Comparison of ENCODE assay signal across 15 cellular contexts in the genomic region with DNA sequence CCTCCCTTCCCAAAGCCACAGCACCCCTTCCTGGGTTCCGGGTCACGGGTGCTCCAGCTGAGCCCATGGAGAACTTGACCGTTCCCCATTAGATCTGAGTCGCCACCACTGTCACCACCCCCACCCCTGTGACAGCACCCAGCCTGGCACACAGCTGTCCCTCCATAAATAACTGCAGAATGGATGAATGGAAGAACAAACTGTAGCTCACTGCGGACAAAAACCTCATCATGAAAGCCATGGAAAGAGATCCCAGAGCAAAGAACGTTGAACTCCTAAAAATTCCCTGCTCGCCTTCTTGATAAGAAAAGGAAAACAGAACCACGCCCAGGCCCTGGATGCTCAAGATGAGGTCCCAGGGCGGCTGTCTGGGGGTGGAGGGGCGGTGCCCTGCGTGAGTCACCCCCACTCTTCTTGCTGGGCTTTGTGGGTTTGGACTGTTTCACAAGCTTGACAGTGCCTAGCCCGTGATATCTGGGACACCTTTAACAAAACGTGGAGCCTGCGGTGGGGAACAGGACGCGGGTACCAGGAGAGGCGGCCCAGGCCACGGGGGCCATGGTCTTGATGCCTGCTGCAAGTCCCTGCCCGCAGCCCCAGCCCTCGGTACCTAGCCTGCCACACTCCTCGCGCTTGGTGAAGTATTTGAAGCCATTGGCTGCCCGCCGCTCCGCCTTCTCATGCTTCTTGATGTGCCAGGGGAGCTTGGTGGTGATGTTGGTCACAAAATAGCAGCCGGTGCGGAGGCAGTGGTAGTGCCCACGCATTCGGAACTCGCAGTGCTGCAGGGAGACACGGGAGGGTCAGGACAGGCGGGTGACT.
DNase-seq lines count a peak whose midpoint lies in the region; ATAC-seq and TF ChIP-seq lines count a peak whose summit lies in the region.
"Had no signal": no experiment of that assay in that cellular context is flagged by ENCODE, and none has a peak within 500 bp of the region (broad histone marks: within the 10 kb centered on the region; RNA-seq: fewer than 3 reads in every experiment).

No MANE protein-coding gene starts in this region.

- TF ChIP-seq CTCF in RWPE1 (conservative IDR thresholded peaks at IDR 0.05; ENCODE audit: low read depth) (no peak), fibroblast of villous mesenchyme (IDR thresholded peaks at IDR 0.05; ENCODE audit: insufficient read depth, low read depth, low read length) (no peak), coronary artery (IDR thresholded peaks at IDR 0.05) (no peak)

- H3K4me1 Mint-ChIP-seq in T-cell: no peaks in the 10 kb centered on the region

- no peaks in the 10 kb centered on the region for H3K27me3 Mint-ChIP-seq in T-cell

- H3K4me3 ChIP-seq in fibroblast of villous mesenchyme (ENCODE audit: low read depth, low read length) (no peak overlapping the region), coronary artery (no peak overlapping the region)
- H3K4me3 ChIP-seq: ascending aorta, thyroid gland had no signal

- H3K9me3 Mint-ChIP-seq in activated naive CD4-positive, alpha-beta T cell treated with anti-CD3 and anti-CD28 coated beads, Interleukin-2, amount 50 U/mL, for 72 hours: no peaks in the 10 kb centered on the region
- no peaks in the 10 kb centered on the region for H3K9me3 Mint-ChIP-seq in T-cell
- H3K9me3 Mint-ChIP-seq: mesothelial cell of epicardium had no signal

- POLR2A ChIA-PET in RWPE1 (lab: Yijun Ruan, JAX; ENCODE audit: low non-redundant PET): no interaction called here
- POLR2A ChIA-PET in T-cell (lab: Charles Lee): interaction anchor here in 1 of 2 donors (0.5 kb wide), 1 partner anchor 17 kb away, joined by 4 read pairs; no protein-coding TSS in a partner anchor

- CTCF ChIA-PET in RWPE1 (lab: Yijun Ruan, JAX) (interaction anchor here (0.6 to 0.7 kb wide), 4 partner anchors 20 to 320 kb away, joined by 3 read pairs; no protein-coding TSS in a partner anchor), T-cell (lab: Charles Lee) (no interaction called here)

- ATAC-seq in activated naive CD4-positive, alpha-beta T cell treated with anti-CD3 and anti-CD28 coated beads, Interleukin-2, amount 50 U/mL, for 72 hours: no peak
- no peak for ATAC-seq in T-cell (replicated peaks in 1 of 4)
- ATAC-seq: HepG2 had no signal

- no peak overlapping the region for H3K27ac Mint-ChIP-seq in activated naive CD4-positive, alpha-beta T cell treated with anti-CD3 and anti-CD28 coated beads, Interleukin-2, amount 50 U/mL, for 72 hours
- H3K27ac Mint-ChIP-seq in T-cell: no peak overlapping the region
- H3K27ac Mint-ChIP-seq: mesothelial cell of epicardium had no signal

- H3K27ac ChIP-seq in RWPE1 (peak overlapping the region; percentile 83), coronary artery (no peak overlapping the region)
- H3K27ac ChIP-seq: ascending aorta, thyroid gland had no signal

- peak; percentile 21 for DNase-seq in activated naive CD4-positive, alpha-beta T cell treated with Interleukin-2 at 50 U/mL for 16 hours
- DNase-seq in activated naive CD4-positive, alpha-beta T cell treated with anti-CD3 and anti-CD28 coated beads, Interleukin-2, amount 50 U/mL, for 72 hours (ENCODE audit: low spot score in 2 of 2): no peak
- DNase-seq in RWPE1 (ENCODE audit: low spot score) (peak; percentile 88), fibroblast of villous mesenchyme (ENCODE audit: low read depth) (peak; percentile 26), superior temporal gyrus (ENCODE audit: extremely low spot score) (peak; percentile 38), T-cell (no peak), HT-29 (ENCODE audit: low spot score) (no peak), coronary artery (ENCODE audit: low spot score) (no peak)
- DNase-seq: activated CD4-positive, CD25-positive, alpha-beta regulatory T cell; effector CD4-positive, alpha-beta T cell; NCI-H1417 treated with DMSO at 0.1 percent for 48 hours; thyroid gland had no signal

- H3K36me3 Mint-ChIP-seq in activated naive CD4-positive, alpha-beta T cell treated with anti-CD3 and anti-CD28 coated beads, Interleukin-2, amount 50 U/mL, for 72 hours: no peaks in the 10 kb centered on the region
- H3K36me3 Mint-ChIP-seq in T-cell: peaks cover 4% of the 10 kb centered on the region
- H3K36me3 Mint-ChIP-seq: mesothelial cell of epicardium had no signal

- no peak overlapping the region for H3K4me3 Mint-ChIP-seq in T-cell
- H3K4me3 Mint-ChIP-seq: mesothelial cell of epicardium had no signal

Comparison
In these comparisons a context has a peak if more than half of its experiments do, and no peak if none do; other contexts are left out.
1. DNase-seq: peak in activated naive CD4-positive, alpha-beta T cell treated with Interleukin-2 at 50 U/mL for 16 hours (single experiment), RWPE1 (single experiment), fibroblast of villous mesenchyme (single experiment) and superior temporal gyrus (single experiment); none in activated naive CD4-positive, alpha-beta T cell treated with anti-CD3 and anti-CD28 coated beads, Interleukin-2, amount 50 U/mL, for 72 hours (0 of 2), T-cell (0 of 34), HT-29 (single experiment) and coronary artery (single experiment).